In genomic region chr22:31661851-31662667, GRCh38 we compare ENCODE assay signal across 9 cellular contexts. TPM values are rescaled to one million over a fixed set of nuclear protein-coding genes. Genes with fewer than 3 reads are reported as not detected.
DNase-seq lines count a peak whose midpoint lies in the region; ATAC-seq, FAIRE-seq and TF ChIP-seq lines count a peak whose summit lies in the region.
"Had no signal": no experiment of that assay in that cellular context is flagged by ENCODE, and none has a peak within 500 bp of the region (broad histone marks: within the 10 kb centered on the region; RNA-seq: fewer than 3 reads in every experiment).

PISD (minus strand) TSS chr22:31662215; CDS start chr22:31662208, 7 bp downstream.

- DNase-seq in AG10803 (ENCODE audit: low read depth) (peak; percentile 91), NCI-H510A (lab: John Stamatoyannopoulos, UW) (peak; percentile 85), chondrocyte (ENCODE audit: low spot score) (peak; percentile 97), kidney (peak; percentile 98)
- DNase-seq in activated CD4-positive, alpha-beta T cell treated with anti-CD3 and anti-CD28 coated beads for 24 hours (ENCODE audit: low read depth in 2 of 2): peak; percentile 93 to 95
- DNase-seq in stimulated activated CD4-positive, alpha-beta T cell treated with anti-CD3 and anti-CD28 coated beads, Interleukin-15, amount 100 ng/mL, for 48 hours (ENCODE audit: low read depth in 2 of 2): peak; percentile 93 to 97

- H3K27me3 Mint-ChIP-seq in chondrocyte (ENCODE audit: low read depth): no peaks in the 10 kb centered on the region

- TF ChIP-seq CTCF in AG10803 (conservative IDR thresholded peaks at IDR 0.05; ENCODE audit: low read length): no peak
- TF ChIP-seq CTCF in chondrocyte (IDR thresholded peaks at IDR 0.05): no peak
- no peak for TF ChIP-seq CTCF in kidney (IDR thresholded peaks at IDR 0.05; ENCODE audit: borderline replicate concordance, extremely low read depth, insufficient read depth)

- intact Hi-C loops in kidney (cut with DNase I): no loop called here

- peaks cover 32% of the 10 kb centered on the region for H3K4me1 Mint-ChIP-seq in chondrocyte (ENCODE audit: low read depth)

- no peak for FAIRE-seq in kidney (lab: Jason Lieb, UNC)
- FAIRE-seq: colon had no signal

- ATAC-seq in GM19043 (IDR thresholded peaks at IDR 0.05; ENCODE audit: low read depth, unreplicated experiment): peak; percentile 73
- ATAC-seq in HG03378 (IDR thresholded peaks at IDR 0.05; ENCODE audit: unreplicated experiment): peak; percentile 75

- H3K36me3 Mint-ChIP-seq in chondrocyte (ENCODE audit: low read depth): no peaks in the 10 kb centered on the region

- H3K4me3 ChIP-seq in AG10803 (ENCODE audit: low read length) (peak within 1 kb of the TSS; percentile 99), kidney (ENCODE audit: low read length in 2 of 2) (peak within 1 kb of the TSS; percentile 94 to 95)

- H3K27ac Mint-ChIP-seq in chondrocyte (ENCODE audit: unreplicated experiment): peak within 1 kb of the TSS; percentile 96

- peak within 1 kb of the TSS; percentile 91 to 95 for H3K27ac ChIP-seq in kidney (ENCODE audit: low read depth in 2 of 2, low read length in 2 of 2)

- H3K9me3 Mint-ChIP-seq in chondrocyte (ENCODE audit: low read depth): no peaks in the 10 kb centered on the region

- H3K9ac ChIP-seq in kidney (ENCODE audit: low read length in 2 of 2): peak within 1 kb of the TSS; percentile 71 to 77

- H3K4me1 ChIP-seq in kidney (ENCODE audit: control insufficient read depth in 1 of 2, insufficient read depth in 1 of 2, low read depth in 1 of 2, low read length in 2 of 2): peaks cover 0 to 2% of the 10 kb centered on the region in 2 donors

- H3K9me3 ChIP-seq in kidney (ENCODE audit: control insufficient read depth in 1 of 2, low read length in 2 of 2): no peaks in the 10 kb centered on the region

- H3K4me3 Mint-ChIP-seq in chondrocyte (ENCODE audit: unreplicated experiment): peak within 1 kb of the TSS; percentile 94

- no peaks in the 10 kb centered on the region for H3K36me3 ChIP-seq in kidney (ENCODE audit: control insufficient read depth in 1 of 2, insufficient read depth in 2 of 2, low read length in 2 of 2)

RNA-seq across cellular contexts. Expression of gene PISD, which starts in this region (rescaled TPM):
- total RNA-seq in chondrocyte (28.6 to 32.8 TPM (median 28.9 TPM) in 3 replicates), kidney (64.9 TPM)
- 27.3 TPM for polyA plus RNA-seq in kidney (ENCODE audit: insufficient read depth, low read depth, low replicate concordance)

Comparison
In these comparisons a context has a peak if more than half of its experiments do, and no peak if none do; other contexts are left out.
1. Peak in every context shown above with its lines: DNase-seq, ATAC-seq, H3K4me3 ChIP-seq and H3K27ac ChIP-seq.